In the genomic region with DNA sequence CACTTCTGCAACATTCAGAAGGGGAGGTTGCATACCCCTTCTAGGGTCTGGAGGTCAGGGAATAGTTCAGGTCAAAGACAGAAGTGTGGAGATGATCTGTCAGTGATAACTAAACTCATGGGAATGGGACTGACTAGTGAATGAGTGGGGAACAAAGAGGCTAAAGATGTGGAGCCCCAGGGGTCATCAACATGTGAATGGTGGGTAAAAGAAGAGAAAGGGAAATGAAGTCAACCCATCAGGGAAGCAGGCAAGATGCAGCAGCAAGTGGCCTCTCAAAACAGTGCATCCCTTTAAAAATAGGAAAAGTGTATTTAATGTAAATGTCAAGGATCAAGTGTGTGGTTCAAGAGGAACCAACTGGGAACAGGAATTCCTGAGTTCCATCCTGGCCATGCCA, we compare ENCODE assay signal across 19 cellular contexts.
DNase-seq lines count a peak whose midpoint lies in the region; ATAC-seq and TF ChIP-seq lines count a peak whose summit lies in the region.
"Had no signal": no experiment of that assay in that cellular context is flagged by ENCODE, and none has a peak within 500 bp of the region (broad histone marks: within the 10 kb centered on the region; RNA-seq: fewer than 3 reads in every experiment).

No MANE protein-coding gene starts in this region.

- TF ChIP-seq CTCF in GM23338 (conservative IDR thresholded peaks at IDR 0.05; ENCODE audit: low read depth in 2 of 2) (no peak), WTC11 (IDR thresholded peaks at IDR 0.05) (no peak), right lobe of liver (IDR thresholded peaks at IDR 0.05) (no peak)

- no peaks in the 10 kb centered on the region for H3K27me3 ChIP-seq in GM23338 (ENCODE audit: insufficient read depth)
- no peaks in the 10 kb centered on the region for H3K27me3 ChIP-seq in right lobe of liver
- H3K27me3 ChIP-seq: BLaER1 had no signal

- CTCF ChIA-PET in WTC11 (lab: Charles Lee) = no interaction called here

- peak overlapping the region; percentile 55 for H3K27ac Mint-ChIP-seq in GM23338
- peak overlapping the region; percentile 16 for H3K27ac Mint-ChIP-seq in WTC11
- H3K27ac Mint-ChIP-seq: CD8-positive, alpha-beta memory T cell; HFFc6; IgD-negative memory B cell had no signal

- no peaks in the 10 kb centered on the region for H3K9me3 ChIP-seq in right lobe of liver
- H3K9me3 ChIP-seq: BLaER1, Caco-2 had no signal

- H3K4me2 ChIP-seq in GM23338 = peak overlapping the region; percentile 66
- H3K4me2 ChIP-seq: BLaER1 had no signal

- H3K4me3 Mint-ChIP-seq in GM23338 (peak overlapping the region; percentile 34; the same call in 2 of the 3 replicates), WTC11 (peak overlapping the region; percentile 36; the same call in 1 of the 2 replicates)
- H3K4me3 Mint-ChIP-seq: CD8-positive, alpha-beta memory T cell; HFFc6; IgD-negative memory B cell had no signal

- H3K36me3 ChIP-seq in GM23338 (ENCODE audit: insufficient read depth) (no peaks in the 10 kb centered on the region), right lobe of liver (no peaks in the 10 kb centered on the region)
- H3K36me3 ChIP-seq: BLaER1 had no signal

- peak; percentile 90 for ATAC-seq in GM23338
- ATAC-seq in WTC11 = peak; percentile 73
- ATAC-seq in HG02759 (IDR thresholded peaks at IDR 0.05; ENCODE audit: unreplicated experiment) = no peak
- ATAC-seq in right lobe of liver = no peak
- ATAC-seq: GM12878 had no signal

- H3K9me2 ChIP-seq in GM23338 (ENCODE audit: insufficient read depth) = 0 out of 2 replicates have a peak, but pooled peaks cover 9% of the 10 kb centered on the region

- H3F3A ChIP-seq in GM23338 (replicated peaks; ENCODE audit: low read depth) = no peaks in the 10 kb centered on the region

- H3K4me1 Mint-ChIP-seq in GM23338 = peaks cover 61% of the 10 kb centered on the region
- H3K4me1 Mint-ChIP-seq in WTC11 = peaks cover 55% of the 10 kb centered on the region
- H3K4me1 Mint-ChIP-seq: CD8-positive, alpha-beta memory T cell; IgD-negative memory B cell had no signal

- POLR2A ChIA-PET in WTC11 (lab: Charles Lee) = no interaction called here

- H3K36me3 Mint-ChIP-seq in GM23338 (ENCODE audit: low read depth) (no peaks in the 10 kb centered on the region), WTC11 (peaks cover 2% of the 10 kb centered on the region; the same call in 1 of the 2 replicates)
- H3K36me3 Mint-ChIP-seq: CD8-positive, alpha-beta memory T cell; IgD-negative memory B cell had no signal

- peaks cover 2% of the 10 kb centered on the region for H3K27me3 Mint-ChIP-seq in GM23338 (ENCODE audit: insufficient read depth, low read depth, poor library complexity)
- H3K27me3 Mint-ChIP-seq in WTC11 (ENCODE audit: low read depth) = peaks cover 3% of the 10 kb centered on the region; the same call in 1 of the 2 replicates

- H3K79me2 ChIP-seq in GM23338 (replicated peaks; ENCODE audit: insufficient read depth) = no peaks in the 10 kb centered on the region

- H3K27ac ChIP-seq in GM23338 (ENCODE audit: low read depth) (peak overlapping the region; percentile 78), right lobe of liver (no peak overlapping the region)
- H3K27ac ChIP-seq: BLaER1 had no signal

- intact Hi-C loops in right lobe of liver (cut with DNase I) = no loop called here

- DNase-seq in GM23338 (ENCODE audit: low spot score) (peak; percentile 70), WTC11 (ENCODE audit: low spot score) (no peak), iPS DF 4.7 (ENCODE audit: extremely low read depth, low spot score) (peak; percentile 75), iPS-NIHi11 (ENCODE audit: low spot score) (peak; percentile 35), right lobe of liver (no peak), NCI-H774 (lab: John Stamatoyannopoulos, UW) (no peak), UCSD-AML1 (lab: John Stamatoyannopoulos, UW; ENCODE audit: unreplicated experiment) (no peak)
- DNase-seq: 8988T; AML-193; Caco-2; CD8-positive, alpha-beta memory T cell; DMS53; GOT3; HCEC 1CT; HFFc6 had no signal

- no peak for TF ChIP-seq POLR2A in right lobe of liver (IDR thresholded peaks at IDR 0.05)

- H3K4me1 ChIP-seq in GM23338 (ENCODE audit: insufficient read depth) (peaks cover 52% of the 10 kb centered on the region), right lobe of liver (no peaks in the 10 kb centered on the region)
- H3K4me1 ChIP-seq: BLaER1, Caco-2 had no signal

- H3K9me3 Mint-ChIP-seq in GM23338 = no peaks in the 10 kb centered on the region; the same call in 2 of the 3 replicates
- peaks cover 18% of the 10 kb centered on the region for H3K9me3 Mint-ChIP-seq in WTC11
- H3K9me3 Mint-ChIP-seq: IgD-negative memory B cell had no signal

- no peaks in the 10 kb centered on the region for H4K20me1 ChIP-seq in GM23338 (replicated peaks; ENCODE audit: insufficient read depth)
- H4K20me1 ChIP-seq: BLaER1 had no signal

- H3K4me3 ChIP-seq in GM23338 (peak overlapping the region; percentile 37), right lobe of liver (no peak overlapping the region)
- H3K4me3 ChIP-seq: BLaER1, GM12878 had no signal

- H2AFZ ChIP-seq in GM23338 = no peak overlapping the region

TF ChIP-seq in GM23338, 12 proteins besides CTCF, POLR2A, EP300 and RAD21 (continues in another document):
- TF ChIP-seq POLR2AphosphoS5 (IDR thresholded peaks at IDR 0.05; ENCODE audit: low read depth) = no peak
- no peak for TF ChIP-seq STAT1 (IDR thresholded peaks at IDR 0.05; ENCODE audit: unreplicated experiment)
- no peak for TF ChIP-seq EZH2 (IDR thresholded peaks at IDR 0.05; ENCODE audit: low read depth, unreplicated experiment)

TF ChIP-seq in WTC11, 78 proteins besides CTCF, POLR2A, EP300 and RAD21:
- 0 out of 2 replicates have a peak, but pooled peaks have one; percentile 67 for TF ChIP-seq ETV6 (CRISPR knock-in tag; IDR thresholded peaks at IDR 0.05)
- no peak for TF ChIP-seq ZBTB21 (CRISPR knock-in tag; IDR thresholded peaks at IDR 0.05; ENCODE audit: borderline replicate concordance)
- TF ChIP-seq, protein P1, sequence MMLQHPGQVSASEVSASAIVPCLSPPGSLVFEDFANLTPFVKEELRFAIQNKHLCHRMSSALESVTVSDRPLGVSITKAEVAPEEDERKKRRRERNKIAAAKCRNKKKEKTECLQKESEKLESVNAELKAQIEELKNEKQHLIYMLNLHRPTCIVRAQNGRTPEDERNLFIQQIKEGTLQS (CRISPR knock-in tag; conservative IDR thresholded peaks at IDR 0.05) = no peak
- TF ChIP-seq, protein P2, sequence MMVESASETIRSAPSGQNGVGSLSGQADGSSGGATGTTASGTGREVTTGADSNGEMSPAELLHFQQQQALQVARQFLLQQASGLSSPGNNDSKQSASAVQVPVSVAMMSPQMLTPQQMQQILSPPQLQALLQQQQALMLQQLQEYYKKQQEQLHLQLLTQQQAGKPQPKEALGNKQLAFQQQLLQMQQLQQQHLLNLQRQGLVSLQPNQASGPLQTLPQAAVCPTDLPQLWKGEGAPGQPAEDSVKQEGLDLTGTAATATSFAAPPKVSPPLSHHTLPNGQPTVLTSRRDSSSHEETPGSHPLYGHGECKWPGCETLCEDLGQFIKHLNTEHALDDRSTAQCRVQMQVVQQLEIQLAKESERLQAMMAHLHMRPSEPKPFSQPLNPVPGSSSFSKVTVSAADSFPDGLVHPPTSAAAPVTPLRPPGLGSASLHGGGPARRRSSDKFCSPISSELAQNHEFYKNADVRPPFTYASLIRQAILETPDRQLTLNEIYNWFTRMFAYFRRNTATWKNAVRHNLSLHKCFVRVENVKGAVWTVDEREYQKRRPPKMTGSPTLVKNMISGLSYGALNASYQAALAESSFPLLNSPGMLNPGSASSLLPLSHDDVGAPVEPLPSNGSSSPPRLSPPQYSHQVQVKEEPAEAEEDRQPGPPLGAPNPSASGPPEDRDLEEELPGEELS (CRISPR knock-in tag; IDR thresholded peaks at IDR 0.05) = peak; percentile 48; the same call in 1 of the 2 replicates
- TF ChIP-seq, protein P3, sequence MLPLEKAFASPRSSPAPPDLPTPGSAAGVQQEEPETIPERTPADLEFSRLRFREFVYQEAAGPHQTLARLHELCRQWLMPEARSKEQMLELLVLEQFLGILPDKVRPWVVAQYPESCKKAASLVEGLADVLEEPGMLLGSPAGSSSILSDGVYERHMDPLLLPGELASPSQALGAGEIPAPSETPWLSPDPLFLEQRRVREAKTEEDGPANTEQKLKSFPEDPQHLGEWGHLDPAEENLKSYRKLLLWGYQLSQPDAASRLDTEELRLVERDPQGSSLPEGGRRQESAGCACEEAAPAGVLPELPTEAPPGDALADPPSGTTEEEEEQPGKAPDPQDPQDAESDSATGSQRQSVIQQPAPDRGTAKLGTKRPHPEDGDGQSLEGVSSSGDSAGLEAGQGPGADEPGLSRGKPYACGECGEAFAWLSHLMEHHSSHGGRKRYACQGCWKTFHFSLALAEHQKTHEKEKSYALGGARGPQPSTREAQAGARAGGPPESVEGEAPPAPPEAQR (CRISPR knock-in tag; IDR thresholded peaks at IDR 0.05) = 0 out of 2 replicates have a peak, but pooled peaks have one; percentile 16

Comparison
In these comparisons a context has a peak if more than half of its experiments do, and no peak if none do; other contexts are left out.
1. ATAC-seq: peak in GM23338 (single experiment) and WTC11 (single experiment); none in HG02759 (single experiment) and right lobe of liver (0 of 4).
2. DNase-seq: peak in GM23338 (single experiment), iPS DF 4.7 (single experiment) and iPS-NIHi11 (single experiment); none in WTC11 (single experiment), right lobe of liver (0 of 3), NCI-H774 (single experiment) and UCSD-AML1 (single experiment).